ENCODE assay signal across 25 cellular contexts in genomic region chr7:48158404-48158803, GRCh38. TPM values are rescaled to one million over a fixed set of nuclear protein-coding genes. Genes with fewer than 3 reads are reported as not detected.
DNase-seq lines count a peak whose midpoint lies in the region; ATAC-seq and TF ChIP-seq lines count a peak whose summit lies in the region.
"Had no signal": no experiment of that assay in that cellular context is flagged by ENCODE, and none has a peak within 500 bp of the region (broad histone marks: within the 10 kb centered on the region; RNA-seq: fewer than 3 reads in every experiment).

No MANE protein-coding gene starts in this region.

- H3K27me3 ChIP-seq in GM23248 (replicated peaks; ENCODE audit: insufficient read depth) (no peaks in the 10 kb centered on the region), osteoblast (ENCODE audit: insufficient read depth, low read length) (no peaks in the 10 kb centered on the region), adrenal gland (peaks cover 3% of the 10 kb centered on the region)
- H3K27me3 ChIP-seq: sigmoid colon had no signal

- H3K4me2 ChIP-seq in GM23248 (ENCODE audit: unreplicated experiment) (no peak overlapping the region), osteoblast (ENCODE audit: insufficient read depth, low read length) (peak overlapping the region; percentile 26)

- no peak for TF ChIP-seq POLR2A in adrenal gland (IDR thresholded peaks at IDR 0.05)

- H3K27ac ChIP-seq in GM23248 = no peak overlapping the region
- no peak overlapping the region for H3K27ac ChIP-seq in osteoblast (ENCODE audit: low read depth, low read length)
- H3K27ac ChIP-seq in adrenal gland = no peak overlapping the region
- H3K27ac ChIP-seq: prostate gland, RWPE1, sigmoid colon had no signal

- H3K9ac ChIP-seq in GM23248 = no peak overlapping the region

- H3K79me2 ChIP-seq in GM23248 (ENCODE audit: insufficient read depth) = no peaks in the 10 kb centered on the region
- H3K79me2 ChIP-seq in osteoblast (ENCODE audit: insufficient read depth, low read length) = no peaks in the 10 kb centered on the region

- H3K36me3 ChIP-seq in GM23248 (ENCODE audit: low read depth) (no peaks in the 10 kb centered on the region), osteoblast (ENCODE audit: insufficient read depth, low read length) (no peaks in the 10 kb centered on the region), adrenal gland (replicated peaks in 1 of 2) (no peaks in the 10 kb centered on the region)
- H3K36me3 ChIP-seq: prostate gland, sigmoid colon had no signal

- WGBS in GM23248 (ENCODE audit: low coverage in 1 of 2, low lambda C conversion rate in 2 of 2, missing lambda C conversion rate in 2 of 2), 2 experiments = 18 to 26% methylated on average over 2 of the region's 2 CpGs
- 86 to 99% (median 91%) methylated on average over 2 of the region's 2 CpGs for WGBS in adrenal gland, 4 donors

- peak; percentile 59 for DNase-seq in GM23248
- DNase-seq in RPMI7951 (ENCODE audit: low read depth) = peak; percentile 42
- DNase-seq in fibroblast of gingiva (ENCODE audit: low read depth) = peak; percentile 6
- no peak for DNase-seq in osteoblast (ENCODE audit: insufficient read length, low spot score, missing footprints)
- DNase-seq in adrenal gland = no peak
- DNase-seq in COLO668 (lab: John Stamatoyannopoulos, UW; ENCODE audit: unreplicated experiment) = no peak
- DNase-seq: activated CD4-positive, alpha-beta memory T cell treated with anti-CD3 and anti-CD28 coated beads for 36 hours; activated CD8-positive, alpha-beta memory T cell treated with anti-CD3 and anti-CD28 coated beads, Interleukin-2, amount 50 U/mL, for 48 hours; activated naive CD4-positive, alpha-beta T cell treated with anti-CD3 and anti-CD28 coated beads, Interleukin-2, amount 10 ng/mL, durations not matched to agents 7 days and 5 days; amygdala; CD4-positive, CD25-positive, alpha-beta regulatory T cell; glutamatergic neuron; MM.1S; NCI-H1436; NCI-H2081 treated with DMSO at 0.1 percent for 48 hours; NCI-H774; sigmoid colon; stimulated activated CD4-positive, alpha-beta T cell treated with anti-CD3 and anti-CD28 coated beads, Interleukin-4, amount 100 ng/mL, for 4 hours; stimulated activated naive B cell treated with anti-CD40 and anti-IgM and Interleukin-4, amounts not matched to agents 10 μg/mL and 1 μg/mL and 100 μg/mL, for 72 hours; T-helper 1 cell had no signal

- in situ Hi-C loops in GM23248 (cut with MboI) = no loop called here

- no peaks in the 10 kb centered on the region for H3F3A ChIP-seq in GM23248 (ENCODE audit: insufficient read depth)

- ATAC-seq in HG03432 (IDR thresholded peaks at IDR 0.05; ENCODE audit: unreplicated experiment) = no peak
- ATAC-seq: K562; stimulated activated naive B cell treated with anti-CD40 and anti-IgM and Interleukin-4, amounts not matched to agents 10 μg/mL and 1 μg/mL and 100 μg/mL, for 72 hours had no signal

- H3K4me3 ChIP-seq in GM23248 (no peak overlapping the region), osteoblast (ENCODE audit: insufficient read depth, low read length) (no peak overlapping the region), adrenal gland (no peak overlapping the region)
- H3K4me3 ChIP-seq: K562, prostate gland, sigmoid colon had no signal

- H3K9me2 ChIP-seq in GM23248 (ENCODE audit: insufficient read depth) = no peaks in the 10 kb centered on the region

- H2AFZ ChIP-seq in GM23248 = no peak overlapping the region
- H2AFZ ChIP-seq in osteoblast (ENCODE audit: low read length) = peak overlapping the region; percentile 32

- H3K9me3 ChIP-seq in GM23248 (ENCODE audit: low read depth) = no peaks in the 10 kb centered on the region
- no peaks in the 10 kb centered on the region for H3K9me3 ChIP-seq in osteoblast (ENCODE audit: low read depth, low read length)
- no peaks in the 10 kb centered on the region for H3K9me3 ChIP-seq in adrenal gland (replicated peaks in 1 of 3)
- H3K9me3 ChIP-seq: prostate gland, sigmoid colon had no signal

- H4K20me1 ChIP-seq in GM23248 (ENCODE audit: insufficient read depth) = no peaks in the 10 kb centered on the region
- no peaks in the 10 kb centered on the region for H4K20me1 ChIP-seq in osteoblast (ENCODE audit: insufficient read depth, low read length)

- TF ChIP-seq CTCF in osteoblast (IDR thresholded peaks at IDR 0.05; ENCODE audit: extremely low read depth, low read depth, low read length) (no peak), adrenal gland (IDR thresholded peaks at IDR 0.05) (no peak)

- peaks cover 10% of the 10 kb centered on the region for H3K4me1 ChIP-seq in GM23248 (ENCODE audit: insufficient read depth)
- peaks cover 20% of the 10 kb centered on the region for H3K4me1 ChIP-seq in osteoblast (ENCODE audit: insufficient read depth, low read length)
- no peaks in the 10 kb centered on the region for H3K4me1 ChIP-seq in adrenal gland (replicated peaks in 1 of 2)
- H3K4me1 ChIP-seq: prostate gland, sigmoid colon had no signal

- intact Hi-C loops in adrenal gland (cut with DNase I) = no loop called here

RNA-seq across cellular contexts. Expression of gene ABCA13, which starts 12.9 kb away (rescaled TPM):
- total RNA-seq in GM23248 (2014; rRNA removed; shearing (Covaris generic)) = 0.11 TPM in 1 of 2 replicates, not detected in the other
- polyA plus RNA-seq in GM23248 (2016; fragmentation: Nextera tagmentation; extraction: Ambion mirVana) = not detected in 2 replicates
- 0.10 and 0.48 TPM in 2 replicates for total RNA-seq in RPMI7951 (2014; rRNA removed; shearing (Covaris generic))
- 3.6 and 4.4 TPM in 2 replicates for total RNA-seq in osteoblast
- total RNA-seq in adrenal gland = under 1 TPM in 5 of 8 donors, not detected in 3; 0.07 to 0.55 (median 0.11) TPM
- polyA plus RNA-seq in adrenal gland = under 1 TPM in 2 of 3 donors, not detected in 1; 0.03 to 0.04 TPM
- total RNA-seq: activated CD4-positive, alpha-beta memory T cell treated with anti-CD3 and anti-CD28 coated beads for 36 hours; lung microvascular endothelial cell had no signal
- polyA plus RNA-seq: CD4-positive, CD25-positive, alpha-beta regulatory T cell had no signal

Comparison
In these comparisons a context has a peak if more than half of its experiments do, and no peak if none do; other contexts are left out.
1. DNase-seq: peak in GM23248 (single experiment), RPMI7951 (single experiment) and fibroblast of gingiva (single experiment); none in osteoblast (single experiment), adrenal gland (0 of 7) and COLO668 (single experiment).